11 cellular contexts compared by ENCODE assay signal in the genomic region with DNA sequence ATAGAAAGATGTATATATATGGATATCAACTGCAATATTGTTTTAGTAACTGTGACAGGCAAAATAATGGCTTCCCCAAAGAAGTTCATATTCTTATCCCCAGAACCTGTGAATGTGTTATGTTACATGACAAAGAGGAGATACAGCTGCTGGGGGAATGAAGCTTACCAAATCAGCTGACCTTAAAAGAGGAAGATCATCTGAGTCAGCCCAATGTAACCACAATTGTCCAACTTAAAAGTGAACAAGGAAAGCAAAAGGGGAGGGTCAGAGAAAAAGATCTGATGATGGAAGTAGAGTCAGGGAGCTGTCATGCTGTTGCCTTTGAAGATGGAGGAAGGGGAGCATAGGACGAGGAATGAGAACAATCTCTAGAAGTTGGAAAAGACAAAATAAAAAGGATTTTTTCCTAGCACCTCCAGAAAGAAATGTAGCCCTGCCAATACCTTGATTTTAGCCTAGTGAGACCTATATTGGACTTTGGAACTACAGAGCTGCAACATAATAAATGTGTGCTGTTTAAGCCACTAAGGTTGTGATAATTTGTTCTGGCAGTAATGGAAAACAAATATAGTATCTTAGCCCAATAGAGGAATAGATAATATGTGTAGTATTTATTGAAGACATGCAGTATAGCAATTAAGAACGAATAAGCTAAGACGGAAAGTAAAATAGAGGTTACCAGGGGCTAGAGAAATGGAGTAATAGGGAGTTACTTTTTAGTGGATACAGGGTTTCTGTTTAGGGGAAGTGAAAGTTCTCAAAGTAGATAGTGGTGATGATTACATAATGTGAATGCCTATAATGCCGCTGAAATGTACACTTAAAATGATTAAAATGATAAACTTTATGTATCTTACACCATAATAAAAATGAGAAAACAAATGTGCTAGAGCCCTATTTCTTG.
DNase-seq lines count a peak whose midpoint lies in the region; ATAC-seq, FAIRE-seq and TF ChIP-seq lines count a peak whose summit lies in the region.
"Had no signal": no experiment of that assay in that cellular context is flagged by ENCODE, and none has a peak within 500 bp of the region (broad histone marks: within the 10 kb centered on the region; RNA-seq: fewer than 3 reads in every experiment).

No MANE protein-coding gene starts in this region.

- CTCF ChIA-PET in activated CD4-positive, alpha-beta memory T cell treated with anti-CD3 and anti-CD28 coated beads, Interleukin-2, amount 10 ng/mL, durations not matched to agents 7 days and 5 days (lab: Charles Lee), result interaction anchor here (0.5 to 0.9 kb wide), 2 partner anchors 762 to 1110 kb away, joined by 3 read pairs; a partner anchor contains a TSS

- H3K79me2 ChIP-seq in GM23338 (replicated peaks; ENCODE audit: insufficient read depth), result no peaks in the 10 kb centered on the region

- no peak for TF ChIP-seq POLR2A in GM12891 (IDR thresholded peaks at IDR 0.05; ENCODE audit: low read depth, low read length)

- H3F3A ChIP-seq in GM23338 (replicated peaks; ENCODE audit: low read depth), result no peaks in the 10 kb centered on the region

- H3K4me3 ChIP-seq in left lung, result no peak overlapping the region
- no peak overlapping the region for H3K4me3 ChIP-seq in GM23338

- intact Hi-C loops in left lung (cut with DNase I), result no loop called here

- no peak overlapping the region for H3K4me3 Mint-ChIP-seq in T-helper 17 cell
- H3K4me3 Mint-ChIP-seq in GM23338, result no peak overlapping the region
- no peak overlapping the region for H3K4me3 Mint-ChIP-seq in activated CD4-positive, alpha-beta memory T cell treated with anti-CD3 and anti-CD28 coated beads, Interleukin-2, amount 10 ng/mL, durations not matched to agents 7 days and 5 days

- no peak overlapping the region for H3K27ac Mint-ChIP-seq in T-helper 17 cell
- H3K27ac Mint-ChIP-seq in GM23338, result no peak overlapping the region
- H3K27ac Mint-ChIP-seq in activated CD4-positive, alpha-beta memory T cell treated with anti-CD3 and anti-CD28 coated beads, Interleukin-2, amount 10 ng/mL, durations not matched to agents 7 days and 5 days, result no peak overlapping the region

- no peaks in the 10 kb centered on the region for H3K9me3 ChIP-seq in T-helper 17 cell (ENCODE audit: control insufficient read depth, low read length, poor library complexity, severe bottlenecking)
- no peaks in the 10 kb centered on the region for H3K9me3 ChIP-seq in left lung

- ATAC-seq in HG02973 (IDR thresholded peaks at IDR 0.05; ENCODE audit: unreplicated experiment) (peak; percentile 71), T-helper 17 cell (peak; percentile 35), left lung (peak; percentile 61), GM23338 (no peak), HG03097 (IDR thresholded peaks at IDR 0.05; ENCODE audit: low FRiP score, unreplicated experiment) (no peak)

- TF ChIP-seq CTCF in left lung (IDR thresholded peaks at IDR 0.05), result no peak
- no peak for TF ChIP-seq CTCF in GM23338 (conservative IDR thresholded peaks at IDR 0.05; ENCODE audit: low read depth in 2 of 2)

- H3K4me1 Mint-ChIP-seq in T-helper 17 cell, result no peaks in the 10 kb centered on the region
- no peaks in the 10 kb centered on the region for H3K4me1 Mint-ChIP-seq in GM23338
- H3K4me1 Mint-ChIP-seq in activated CD4-positive, alpha-beta memory T cell treated with anti-CD3 and anti-CD28 coated beads, Interleukin-2, amount 10 ng/mL, durations not matched to agents 7 days and 5 days, result peaks cover 10% of the 10 kb centered on the region

- peaks cover 11 to 50% of the 10 kb centered on the region in 2 donors for H3K4me1 ChIP-seq in left lung
- H3K4me1 ChIP-seq in GM23338 (ENCODE audit: insufficient read depth), result no peaks in the 10 kb centered on the region

- H3K36me3 ChIP-seq in left lung (no peaks in the 10 kb centered on the region), GM23338 (ENCODE audit: insufficient read depth) (no peaks in the 10 kb centered on the region)

- peaks cover 24% of the 10 kb centered on the region for H3K9me2 ChIP-seq in GM23338 (ENCODE audit: insufficient read depth)

- no peak for FAIRE-seq in GM12891 (lab: Jason Lieb, UNC)

- POLR2A ChIA-PET in activated CD4-positive, alpha-beta memory T cell treated with anti-CD3 and anti-CD28 coated beads, Interleukin-2, amount 10 ng/mL, durations not matched to agents 7 days and 5 days (lab: Charles Lee), result no interaction called here

- no peaks in the 10 kb centered on the region for H3K27me3 ChIP-seq in left lung
- no peaks in the 10 kb centered on the region for H3K27me3 ChIP-seq in GM23338 (ENCODE audit: insufficient read depth)

- H3K27ac ChIP-seq in left lung (peak overlapping the region in 1 of 2 donors; percentile 65), GM23338 (ENCODE audit: low read depth) (no peak overlapping the region)

- H4K20me1 ChIP-seq in GM23338 (replicated peaks; ENCODE audit: insufficient read depth), result no peaks in the 10 kb centered on the region

- no peak overlapping the region for H3K4me2 ChIP-seq in GM23338

- no peak overlapping the region for H2AFZ ChIP-seq in GM23338

- no peak for DNase-seq in GM12891 (ENCODE audit: insufficient read length, low spot score)
- DNase-seq in T-helper 17 cell, result no peak
- DNase-seq in left lung, result no peak
- no peak for DNase-seq in GM23338 (ENCODE audit: low spot score)
- no peak for DNase-seq in activated CD4-positive, alpha-beta memory T cell treated with anti-CD3 and anti-CD28 coated beads, Interleukin-2, amount 10 ng/mL, durations not matched to agents 7 days and 5 days
- DNase-seq in SHP77 treated with DMSO at 0.1 percent for 48 hours (lab: John Stamatoyannopoulos, UW), result no peak
- DNase-seq: DMS53; effector CD8-positive, alpha-beta T cell; NCI-H345 had no signal

- peaks cover 10% of the 10 kb centered on the region for H3K27me3 Mint-ChIP-seq in T-helper 17 cell
- H3K27me3 Mint-ChIP-seq in GM23338 (ENCODE audit: insufficient read depth, low read depth, poor library complexity), result no peaks in the 10 kb centered on the region
- H3K27me3 Mint-ChIP-seq in activated CD4-positive, alpha-beta memory T cell treated with anti-CD3 and anti-CD28 coated beads, Interleukin-2, amount 10 ng/mL, durations not matched to agents 7 days and 5 days, result peaks cover 6% of the 10 kb centered on the region

- H3K9me3 Mint-ChIP-seq in GM23338, result peaks cover 4% of the 10 kb centered on the region; the same call in 1 of the 3 replicates
- no peaks in the 10 kb centered on the region for H3K9me3 Mint-ChIP-seq in activated CD4-positive, alpha-beta memory T cell treated with anti-CD3 and anti-CD28 coated beads, Interleukin-2, amount 10 ng/mL, durations not matched to agents 7 days and 5 days

- H3K36me3 Mint-ChIP-seq in T-helper 17 cell (ENCODE audit: low read depth) (peaks cover 2% of the 10 kb centered on the region), GM23338 (ENCODE audit: low read depth) (no peaks in the 10 kb centered on the region)
- no peaks in the 10 kb centered on the region for H3K36me3 Mint-ChIP-seq in activated CD4-positive, alpha-beta memory T cell treated with anti-CD3 and anti-CD28 coated beads, Interleukin-2, amount 10 ng/mL, durations not matched to agents 7 days and 5 days (ENCODE audit: low read depth)

TF ChIP-seq in GM12891, 5 proteins besides CTCF, POLR2A, EP300 and RAD21:
- peak; percentile 95 for TF ChIP-seq SPI1 (IDR thresholded peaks at IDR 0.05; ENCODE audit: low read depth, low read length)
- TF ChIP-seq TAF1 (IDR thresholded peaks at IDR 0.05; ENCODE audit: low read depth, low read length), result no peak

TF ChIP-seq in GM23338, 12 proteins besides CTCF, POLR2A, EP300 and RAD21:
- TF ChIP-seq NANOG (IDR thresholded peaks at IDR 0.05; ENCODE audit: borderline replicate concordance) (no peak), ZNF331 (CRISPR knock-in tag; IDR thresholded peaks at IDR 0.05; ENCODE audit: low read depth) (no peak), POLR2AphosphoS5 (IDR thresholded peaks at IDR 0.05; ENCODE audit: low read depth) (no peak), EZH2 (IDR thresholded peaks at IDR 0.05; ENCODE audit: low read depth, unreplicated experiment) (no peak), ZNF114 (CRISPR knock-in tag; IDR thresholded peaks at IDR 0.05) (no peak), EZH2phosphoT487 (IDR thresholded peaks at IDR 0.05; ENCODE audit: unreplicated experiment) (no peak), STAT1 (IDR thresholded peaks at IDR 0.05; ENCODE audit: unreplicated experiment) (no peak), CREB1 (CRISPR knock-in tag; IDR thresholded peaks at IDR 0.05; ENCODE audit: low read depth) (no peak)
- TF ChIP-seq, protein P1, sequence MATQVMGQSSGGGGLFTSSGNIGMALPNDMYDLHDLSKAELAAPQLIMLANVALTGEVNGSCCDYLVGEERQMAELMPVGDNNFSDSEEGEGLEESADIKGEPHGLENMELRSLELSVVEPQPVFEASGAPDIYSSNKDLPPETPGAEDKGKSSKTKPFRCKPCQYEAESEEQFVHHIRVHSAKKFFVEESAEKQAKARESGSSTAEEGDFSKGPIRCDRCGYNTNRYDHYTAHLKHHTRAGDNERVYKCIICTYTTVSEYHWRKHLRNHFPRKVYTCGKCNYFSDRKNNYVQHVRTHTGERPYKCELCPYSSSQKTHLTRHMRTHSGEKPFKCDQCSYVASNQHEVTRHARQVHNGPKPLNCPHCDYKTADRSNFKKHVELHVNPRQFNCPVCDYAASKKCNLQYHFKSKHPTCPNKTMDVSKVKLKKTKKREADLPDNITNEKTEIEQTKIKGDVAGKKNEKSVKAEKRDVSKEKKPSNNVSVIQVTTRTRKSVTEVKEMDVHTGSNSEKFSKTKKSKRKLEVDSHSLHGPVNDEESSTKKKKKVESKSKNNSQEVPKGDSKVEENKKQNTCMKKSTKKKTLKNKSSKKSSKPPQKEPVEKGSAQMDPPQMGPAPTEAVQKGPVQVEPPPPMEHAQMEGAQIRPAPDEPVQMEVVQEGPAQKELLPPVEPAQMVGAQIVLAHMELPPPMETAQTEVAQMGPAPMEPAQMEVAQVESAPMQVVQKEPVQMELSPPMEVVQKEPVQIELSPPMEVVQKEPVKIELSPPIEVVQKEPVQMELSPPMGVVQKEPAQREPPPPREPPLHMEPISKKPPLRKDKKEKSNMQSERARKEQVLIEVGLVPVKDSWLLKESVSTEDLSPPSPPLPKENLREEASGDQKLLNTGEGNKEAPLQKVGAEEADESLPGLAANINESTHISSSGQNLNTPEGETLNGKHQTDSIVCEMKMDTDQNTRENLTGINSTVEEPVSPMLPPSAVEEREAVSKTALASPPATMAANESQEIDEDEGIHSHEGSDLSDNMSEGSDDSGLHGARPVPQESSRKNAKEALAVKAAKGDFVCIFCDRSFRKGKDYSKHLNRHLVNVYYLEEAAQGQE (IDR thresholded peaks at IDR 0.05; ENCODE audit: unreplicated experiment), result no peak
- TF ChIP-seq, protein P2, sequence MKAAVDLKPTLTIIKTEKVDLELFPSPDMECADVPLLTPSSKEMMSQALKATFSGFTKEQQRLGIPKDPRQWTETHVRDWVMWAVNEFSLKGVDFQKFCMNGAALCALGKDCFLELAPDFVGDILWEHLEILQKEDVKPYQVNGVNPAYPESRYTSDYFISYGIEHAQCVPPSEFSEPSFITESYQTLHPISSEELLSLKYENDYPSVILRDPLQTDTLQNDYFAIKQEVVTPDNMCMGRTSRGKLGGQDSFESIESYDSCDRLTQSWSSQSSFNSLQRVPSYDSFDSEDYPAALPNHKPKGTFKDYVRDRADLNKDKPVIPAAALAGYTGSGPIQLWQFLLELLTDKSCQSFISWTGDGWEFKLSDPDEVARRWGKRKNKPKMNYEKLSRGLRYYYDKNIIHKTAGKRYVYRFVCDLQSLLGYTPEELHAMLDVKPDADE (IDR thresholded peaks at IDR 0.05), result no peak

Comparison
In these comparisons a context has a peak if more than half of its experiments do, and no peak if none do; other contexts are left out.
1. ATAC-seq: peak in HG02973 (single experiment), T-helper 17 cell (single experiment) and left lung (single experiment); none in GM23338 (single experiment) and HG03097 (single experiment).